ENCODE assay signal across 9 cellular contexts in genomic region chr4:73964862-73965611, GRCh38.
DNase-seq lines count a peak whose midpoint lies in the region; ATAC-seq lines count a peak whose summit lies in the region.
"Had no signal": no experiment of that assay in that cellular context is flagged by ENCODE, and none has a peak within 500 bp of the region (broad histone marks: within the 10 kb centered on the region; RNA-seq: fewer than 3 reads in every experiment).

No MANE protein-coding gene starts in this region.

- no peak overlapping the region for H3K4me3 Mint-ChIP-seq in stimulated activated effector memory CD8-positive, alpha-beta T cell treated with anti-CD3 and anti-CD28 coated beads, Interleukin-12 subunit alpha, Interleukin-12 subunit beta, amount 100 ng/mL, for 72 hours
- H3K4me3 Mint-ChIP-seq: activated naive CD4-positive, alpha-beta T cell treated with anti-CD3 and anti-CD28 coated beads, Interleukin-2, amount 10 ng/mL, durations not matched to agents 7 days and 5 days had no signal

- H3K36me3 Mint-ChIP-seq in stimulated activated effector memory CD8-positive, alpha-beta T cell treated with anti-CD3 and anti-CD28 coated beads, Interleukin-12 subunit alpha, Interleukin-12 subunit beta, amount 100 ng/mL, for 72 hours: peaks cover 6% of the 10 kb centered on the region
- H3K36me3 Mint-ChIP-seq: activated naive CD4-positive, alpha-beta T cell treated with anti-CD3 and anti-CD28 coated beads, Interleukin-2, amount 10 ng/mL, durations not matched to agents 7 days and 5 days had no signal

- peaks cover 19% of the 10 kb centered on the region for H3K9me3 Mint-ChIP-seq in stimulated activated effector memory CD8-positive, alpha-beta T cell treated with anti-CD3 and anti-CD28 coated beads, Interleukin-12 subunit alpha, Interleukin-12 subunit beta, amount 100 ng/mL, for 72 hours

- H3K27ac Mint-ChIP-seq in stimulated activated effector memory CD8-positive, alpha-beta T cell treated with anti-CD3 and anti-CD28 coated beads, Interleukin-12 subunit alpha, Interleukin-12 subunit beta, amount 100 ng/mL, for 72 hours: no peak overlapping the region
- H3K27ac Mint-ChIP-seq: activated naive CD4-positive, alpha-beta T cell treated with anti-CD3 and anti-CD28 coated beads, Interleukin-2, amount 10 ng/mL, durations not matched to agents 7 days and 5 days had no signal

- peak; percentile 34 for ATAC-seq in stimulated activated effector memory CD8-positive, alpha-beta T cell treated with anti-CD3 and anti-CD28 coated beads, Interleukin-12 subunit alpha, Interleukin-12 subunit beta, amount 100 ng/mL, for 72 hours
- no peak for ATAC-seq in GM21381 (IDR thresholded peaks at IDR 0.05; ENCODE audit: unreplicated experiment)
- ATAC-seq in GM21360 (IDR thresholded peaks at IDR 0.05; ENCODE audit: unreplicated experiment): no peak

- no peaks in the 10 kb centered on the region for H3K4me1 Mint-ChIP-seq in stimulated activated effector memory CD8-positive, alpha-beta T cell treated with anti-CD3 and anti-CD28 coated beads, Interleukin-12 subunit alpha, Interleukin-12 subunit beta, amount 100 ng/mL, for 72 hours
- H3K4me1 Mint-ChIP-seq: activated naive CD4-positive, alpha-beta T cell treated with anti-CD3 and anti-CD28 coated beads, Interleukin-2, amount 10 ng/mL, durations not matched to agents 7 days and 5 days had no signal

- DNase-seq in NCI-H748 (lab: John Stamatoyannopoulos, UW; ENCODE audit: unreplicated experiment) (peak; percentile 17), NCI-H748 treated with DMSO at 0.1 percent for 48 hours (lab: John Stamatoyannopoulos, UW) (no peak), RPMI8226 (peak; percentile 8), iPS DF 19.7 (ENCODE audit: low read depth, low spot score) (peak; percentile 78), GDM1 (lab: John Stamatoyannopoulos, UW) (no peak)
- DNase-seq in stimulated activated effector memory CD8-positive, alpha-beta T cell treated with anti-CD3 and anti-CD28 coated beads, Interleukin-12 subunit alpha, Interleukin-12 subunit beta, amount 100 ng/mL, for 72 hours (ENCODE audit: low spot score in 2 of 2): no peak
- DNase-seq: activated naive CD4-positive, alpha-beta T cell treated with anti-CD3 and anti-CD28 coated beads, Interleukin-2, amount 10 ng/mL, durations not matched to agents 7 days and 5 days had no signal

Comparison
In these comparisons a context has a peak if more than half of its experiments do, and no peak if none do; other contexts are left out.
1. DNase-seq: peak in NCI-H748 (single experiment), RPMI8226 (single experiment) and iPS DF 19.7 (single experiment); none in NCI-H748 treated with DMSO at 0.1 percent for 48 hours (single experiment), stimulated activated effector memory CD8-positive, alpha-beta T cell treated with anti-CD3 and anti-CD28 coated beads, Interleukin-12 subunit alpha, Interleukin-12 subunit beta, amount 100 ng/mL, for 72 hours (0 of 2) and GDM1 (single experiment).